Comparison of ENCODE assay signal across 1 cellular context in genomic region chr13:74061939-74062595, GRCh38.
TF ChIP-seq lines count a peak whose summit lies in the region.

No MANE protein-coding gene starts in this region.

TF ChIP-seq in GM23338, 12 proteins besides CTCF, POLR2A, EP300 and RAD21 (continued from another document):
- TF ChIP-seq ZNF462 (CRISPR knock-in tag; IDR thresholded peaks at IDR 0.05): no peak
- TF ChIP-seq EZH2 (IDR thresholded peaks at IDR 0.05; ENCODE audit: low read depth, unreplicated experiment): no peak
- TF ChIP-seq REST (IDR thresholded peaks at IDR 0.05; ENCODE audit: unreplicated experiment): no peak
- TF ChIP-seq NANOG (IDR thresholded peaks at IDR 0.05; ENCODE audit: borderline replicate concordance): no peak
- TF ChIP-seq ZNF331 (CRISPR knock-in tag; IDR thresholded peaks at IDR 0.05; ENCODE audit: low read depth): no peak
- TF ChIP-seq EZH2phosphoT487 (IDR thresholded peaks at IDR 0.05; ENCODE audit: unreplicated experiment): no peak
TF ChIP-seq in GM23338: peak in this region for 0.
